ENCODE assay signal across 8 cellular contexts in genomic region chr17:42182927-42183734, GRCh38. TPM values are rescaled to one million over a fixed set of nuclear protein-coding genes. Genes with fewer than 3 reads are reported as not detected.
DNase-seq lines count a peak whose midpoint lies in the region; ATAC-seq and TF ChIP-seq lines count a peak whose summit lies in the region.

No MANE protein-coding gene starts in this region.

- H3K4me1 ChIP-seq in iPS-15b (ENCODE audit: control insufficient read depth, insufficient read depth, low read length) (peaks cover 7% of the 10 kb centered on the region), stomach (peaks cover 21 to 40% (median 38%) of the 10 kb centered on the region in 4 donors)

- peak overlapping the region; percentile 93 for H3K4me3 Mint-ChIP-seq in T-helper 1 cell treated with Interleukin-12 subunit alpha and Interleukin-12 subunit beta and Interleukin-4 antibody, amounts not matched to agents 30 μg/mL and 1 μg/mL, for 36 hours

- peak overlapping the region; percentile 92 for H3K27ac Mint-ChIP-seq in T-helper 1 cell treated with Interleukin-12 subunit alpha and Interleukin-12 subunit beta and Interleukin-4 antibody, amounts not matched to agents 30 μg/mL and 1 μg/mL, for 36 hours

- intact Hi-C loops in stomach (cut with DNase I; ENCODE audit: low total_unique reads), result no loop called here

- H3K4me3 ChIP-seq in WI38 (ENCODE audit: low read depth, low read length) (peak overlapping the region; percentile 57), iPS-15b (ENCODE audit: low read depth, low read length) (peak overlapping the region; percentile 74), stomach (peak overlapping the region; percentile 49 to 63 (median 54))

- TF ChIP-seq EP300 in stomach (IDR thresholded peaks at IDR 0.05), result no peak

- H3K36me3 ChIP-seq in iPS-15b (ENCODE audit: control insufficient read depth, insufficient read depth, low read length), result no peaks in the 10 kb centered on the region
- no peaks in the 10 kb centered on the region for H3K36me3 ChIP-seq in stomach

- peaks cover 42% of the 10 kb centered on the region for H3K4me1 Mint-ChIP-seq in T-helper 1 cell treated with Interleukin-12 subunit alpha and Interleukin-12 subunit beta and Interleukin-4 antibody, amounts not matched to agents 30 μg/mL and 1 μg/mL, for 36 hours (ENCODE audit: low read depth)

- no peak for ATAC-seq in GM21737 (IDR thresholded peaks at IDR 0.05; ENCODE audit: unreplicated experiment)
- ATAC-seq in GM18511 (IDR thresholded peaks at IDR 0.05; ENCODE audit: unreplicated experiment), result no peak

- H3K27me3 ChIP-seq in iPS-15b (ENCODE audit: control insufficient read depth, insufficient read depth, low read length) (peaks cover 46% of the 10 kb centered on the region), stomach (peaks cover 12 to 43% (median 23%) of the 10 kb centered on the region in 3 donors)

- no peak for TF ChIP-seq POLR2A in stomach (IDR thresholded peaks at IDR 0.05)

- H3K27ac ChIP-seq in stomach, result peak overlapping the region in 4 of 5 donors; percentile 74 to 84 (median 81)

- peak overlapping the region; percentile 32 for H3K9ac ChIP-seq in iPS-15b (ENCODE audit: low read depth, low read length)

- peaks cover 24% of the 10 kb centered on the region for H3K27me3 Mint-ChIP-seq in T-helper 1 cell treated with Interleukin-12 subunit alpha and Interleukin-12 subunit beta and Interleukin-4 antibody, amounts not matched to agents 30 μg/mL and 1 μg/mL, for 36 hours (ENCODE audit: low read depth)

- DNase-seq in T-helper 1 cell, result no peak
- DNase-seq in stomach, result no peak
- no peak for DNase-seq in stimulated activated CD4-positive, alpha-beta T cell treated with anti-CD3 and anti-CD28 coated beads, Interleukin-15, amount 100 ng/mL, for 24 hours

- H3K9me3 ChIP-seq in iPS-15b (ENCODE audit: control insufficient read depth, insufficient read depth, low read length), result no peaks in the 10 kb centered on the region
- H3K9me3 ChIP-seq in stomach, result no peaks in the 10 kb centered on the region

- WGBS in stomach, 5 donors, result 65 to 75% (median 72%) methylated on average over 9 of the region's 9 CpGs

- peaks cover 5% of the 10 kb centered on the region for H3K36me3 Mint-ChIP-seq in T-helper 1 cell treated with Interleukin-12 subunit alpha and Interleukin-12 subunit beta and Interleukin-4 antibody, amounts not matched to agents 30 μg/mL and 1 μg/mL, for 36 hours (ENCODE audit: low read depth)

- no peaks in the 10 kb centered on the region for H3K9me3 Mint-ChIP-seq in T-helper 1 cell treated with Interleukin-12 subunit alpha and Interleukin-12 subunit beta and Interleukin-4 antibody, amounts not matched to agents 30 μg/mL and 1 μg/mL, for 36 hours

- TF ChIP-seq CTCF in WI38 (IDR thresholded peaks at IDR 0.05; ENCODE audit: low read depth, low read length), result no peak
- TF ChIP-seq CTCF in stomach (IDR thresholded peaks at IDR 0.05), result no peak

RNA-seq across cellular contexts. Expression of gene HCRT, which starts 2.1 kb away (rescaled TPM):
- not detected for total RNA-seq in stomach
- not detected for polyA plus RNA-seq in stomach

RNA-seq across cellular contexts. Expression of gene KCNH4, which starts 2.2 kb away (rescaled TPM):
- total RNA-seq in stomach, result not detected
- polyA plus RNA-seq in stomach, result not detected

RNA-seq across cellular contexts. Expression of gene GHDC, which starts 11.2 kb away (rescaled TPM):
- total RNA-seq in stomach, result 10 to 100 TPM in 3 of 5 donors, 1 to 10 TPM in 1, not detected in 1; 7.1 to 43.2 (median 13.5) TPM
- polyA plus RNA-seq in stomach, result 10 to 100 TPM; 11.3 to 14.5 (median 13.9) TPM

RNA-seq across cellular contexts. Expression of gene RAB5C, which starts 28.3 kb away (rescaled TPM):
- total RNA-seq in stomach, result 100 to 1,000 TPM in 1 of 5 donors, 10 to 100 TPM in 4; 26.8 to 105 (median 69.2) TPM
- 100 to 1,000 TPM in 2 of 3 donors, 10 to 100 TPM in 1; 67.0 to 225 (median 170) TPM for polyA plus RNA-seq in stomach
